ENCODE assay signal across 13 cellular contexts in the genomic region with DNA sequence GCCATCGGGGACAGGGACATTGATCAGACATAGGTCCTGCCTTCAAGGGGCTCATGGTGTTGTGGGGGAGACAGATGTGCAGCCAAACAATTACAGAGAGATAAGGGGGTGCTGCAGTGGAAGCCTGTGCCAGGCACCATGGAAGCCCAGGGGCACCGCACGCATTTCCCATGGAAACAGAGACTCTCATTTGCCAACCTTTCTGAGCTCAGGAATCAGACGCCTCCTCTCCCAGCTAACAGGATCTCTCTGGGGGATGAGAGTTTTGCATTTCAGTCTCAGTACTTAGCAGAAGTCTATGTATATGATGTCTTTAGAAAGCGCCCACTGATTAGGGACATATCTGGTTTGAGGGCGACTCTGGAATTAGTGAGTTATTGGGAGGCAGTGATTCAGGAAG.
DNase-seq lines count a peak whose midpoint lies in the region; ATAC-seq lines count a peak whose summit lies in the region.
"Had no signal": no experiment of that assay in that cellular context is flagged by ENCODE, and none has a peak within 500 bp of the region (broad histone marks: within the 10 kb centered on the region; RNA-seq: fewer than 3 reads in every experiment).

No MANE protein-coding gene starts in this region.

- no peak for ATAC-seq in GM19351 (IDR thresholded peaks at IDR 0.05; ENCODE audit: unreplicated experiment)
- ATAC-seq: CD8-positive, alpha-beta T cell had no signal

- peak; percentile 10 for DNase-seq in activated effector memory CD4-positive, alpha-beta T cell treated with anti-CD3 and anti-CD28 coated beads, Interleukin-2, amount 50 U/mL, for 16 hours
- DNase-seq in activated effector memory CD4-positive, alpha-beta T cell treated with Interleukin-2 at 50 U/mL for 16 hours, result no peak
- peak in 34 of 42 donors; percentile 11 to 80 (median 43) for DNase-seq in head of caudate nucleus
- no peak for DNase-seq in SIG-M5 treated with dmso at 0.1 percent for 504 hours (lab: John Stamatoyannopoulos, UW; ENCODE audit: unreplicated experiment)
- DNase-seq: 8988T; ACHN; Caco-2; Calu3; CD4-positive, alpha-beta T cell; CD8-positive, alpha-beta T cell; DMS79 treated with DMSO at 0.1 percent for 48 hours; GF-D8 had no signal

- intact Hi-C loops in head of caudate nucleus (cut with DNase I), result no loop called here

Comparison
In these comparisons a context has a peak if more than half of its experiments do, and no peak if none do; other contexts are left out.
1. DNase-seq: peak in activated effector memory CD4-positive, alpha-beta T cell treated with anti-CD3 and anti-CD28 coated beads, Interleukin-2, amount 50 U/mL, for 16 hours (single experiment) and head of caudate nucleus (34 of 42); none in activated effector memory CD4-positive, alpha-beta T cell treated with Interleukin-2 at 50 U/mL for 16 hours (single experiment) and SIG-M5 treated with dmso at 0.1 percent for 504 hours (single experiment).